1 cellular context compared by ENCODE assay signal in genomic region chr10:88418871-88419270, GRCh38.
TF ChIP-seq lines count a peak whose summit lies in the region.

No MANE protein-coding gene starts in this region.

TF ChIP-seq in GM23338, 12 proteins besides CTCF, POLR2A, EP300 and RAD21 (continued from another document):
- TF ChIP-seq EZH2phosphoT487 (IDR thresholded peaks at IDR 0.05; ENCODE audit: unreplicated experiment) (no peak), ZNF114 (CRISPR knock-in tag; IDR thresholded peaks at IDR 0.05) (no peak), STAT1 (IDR thresholded peaks at IDR 0.05; ENCODE audit: unreplicated experiment) (no peak), ZNF462 (CRISPR knock-in tag; IDR thresholded peaks at IDR 0.05) (no peak), JUNB (IDR thresholded peaks at IDR 0.05; ENCODE audit: unreplicated experiment) (no peak)
